ENCODE assay signal across 3 cellular contexts in genomic region chr17:31105991-31106390, GRCh38.
TF ChIP-seq lines count a peak whose summit lies in the region.

No MANE protein-coding gene starts in this region.

TF ChIP-seq in A549, 52 proteins besides CTCF, POLR2A, EP300 and RAD21:
- no peak for TF ChIP-seq JUNB (IDR thresholded peaks at IDR 0.05)
- TF ChIP-seq CEBPB (IDR thresholded peaks at IDR 0.05), result peak; percentile 15 to 55; a peak in 2 of 4 replicates
TF ChIP-seq in A549: peak in this region for 1.

TF ChIP-seq in HEK293, 187 proteins besides CTCF, POLR2A, EP300 and RAD21:
- TF ChIP-seq ZNF416 (tag by site-specific recombination; IDR thresholded peaks at IDR 0.05) (no peak), ZNF768 (tag by site-specific recombination; IDR thresholded peaks at IDR 0.05) (peak; percentile 54; the same call in 1 of the 2 replicates)

TF ChIP-seq in H1, 55 proteins besides CTCF, POLR2A, EP300 and RAD21:
- peak; percentile 72; the same call in 1 of the 2 replicates for TF ChIP-seq CEBPB (IDR thresholded peaks at IDR 0.05; ENCODE audit: low read depth, low read length)
- no peak for TF ChIP-seq ATF2 (IDR thresholded peaks at IDR 0.05; ENCODE audit: low read length)
